ENCODE assay signal across 8 cellular contexts in genomic region chr14:95290769-95291440, GRCh38. TPM values are rescaled to one million over a fixed set of nuclear protein-coding genes. Genes with fewer than 3 reads are reported as not detected.
DNase-seq lines count a peak whose midpoint lies in the region; ATAC-seq, FAIRE-seq and TF ChIP-seq lines count a peak whose summit lies in the region.

No MANE protein-coding gene starts in this region.

- no peak for FAIRE-seq in frontal cortex (lab: Jason Lieb, UNC)

- H3K27ac ChIP-seq in breast epithelium (peak overlapping the region; percentile 88 to 90), aorta (ENCODE audit: low read depth in 1 of 2, low read length in 2 of 2) (no peak overlapping the region)

- no peak overlapping the region for H3K4me3 Mint-ChIP-seq in activated naive CD8-positive, alpha-beta T cell treated with anti-CD3 and anti-CD28 coated beads, Interleukin-2, amount 50 U/mL, for 24 hours

- intact Hi-C loops in breast epithelium (cut with DNase I; ENCODE audit: low total_unique reads) (no loop called here), aorta (cut with DNase I) (no loop called here)

- TF ChIP-seq CTCF in breast epithelium (IDR thresholded peaks at IDR 0.05) = no peak

- ATAC-seq in activated naive CD8-positive, alpha-beta T cell treated with anti-CD3 and anti-CD28 coated beads, Interleukin-2, amount 50 U/mL, for 24 hours = no peak
- ATAC-seq in aorta (ENCODE audit: low FRiP score) = no peak

- no peaks in the 10 kb centered on the region for H3K36me3 Mint-ChIP-seq in activated naive CD8-positive, alpha-beta T cell treated with anti-CD3 and anti-CD28 coated beads, Interleukin-2, amount 50 U/mL, for 24 hours (ENCODE audit: low read depth)

- DNase-seq in DMS53 (lab: John Stamatoyannopoulos, UW) = peak; percentile 98
- DNase-seq in NCI-H1436 (lab: John Stamatoyannopoulos, UW) = peak; percentile 52
- DNase-seq in breast epithelium (ENCODE audit: low spot score in 2 of 2) = peak; percentile 85 to 93
- peak; percentile 76 for DNase-seq in mucosa of gallbladder (ENCODE audit: low spot score)
- DNase-seq in HuH-7 (ENCODE audit: low spot score) = no peak
- no peak for DNase-seq in activated naive CD8-positive, alpha-beta T cell treated with anti-CD3 and anti-CD28 coated beads, Interleukin-2, amount 50 U/mL, for 24 hours
- no peak for DNase-seq in frontal cortex (ENCODE audit: low spot score in 2 of 2)
- no peak for DNase-seq in aorta

- no peak for TF ChIP-seq POLR2A in breast epithelium (IDR thresholded peaks at IDR 0.05)

- no peak overlapping the region for H3K27ac Mint-ChIP-seq in activated naive CD8-positive, alpha-beta T cell treated with anti-CD3 and anti-CD28 coated beads, Interleukin-2, amount 50 U/mL, for 24 hours

- H3K4me3 ChIP-seq in breast epithelium (peak overlapping the region in 1 of 3 donors; percentile 15), aorta (ENCODE audit: low read length in 2 of 2) (no peak overlapping the region)

- 56 to 68% methylated on average over 20 of the region's 20 CpGs for WGBS in aorta, 2 donors

- H3K9me3 ChIP-seq in breast epithelium = no peaks in the 10 kb centered on the region
- H3K9me3 ChIP-seq in aorta (ENCODE audit: control insufficient read depth, low read length) = no peaks in the 10 kb centered on the region

- H3K36me3 ChIP-seq in breast epithelium (no peaks in the 10 kb centered on the region), aorta (ENCODE audit: control insufficient read depth in 1 of 2, insufficient read depth in 2 of 2, low read length in 1 of 2) (no peaks in the 10 kb centered on the region)

- no peaks in the 10 kb centered on the region for H3K27me3 ChIP-seq in breast epithelium
- no peaks in the 10 kb centered on the region for H3K27me3 ChIP-seq in aorta (ENCODE audit: control insufficient read depth in 1 of 2, insufficient read depth in 2 of 2, low read length in 1 of 2)

- H3K9me3 Mint-ChIP-seq in activated naive CD8-positive, alpha-beta T cell treated with anti-CD3 and anti-CD28 coated beads, Interleukin-2, amount 50 U/mL, for 24 hours = no peaks in the 10 kb centered on the region

- peaks cover 5 to 7% of the 10 kb centered on the region in 2 donors for H3K4me1 ChIP-seq in breast epithelium
- H3K4me1 ChIP-seq in aorta (ENCODE audit: control insufficient read depth in 1 of 2, insufficient read depth in 2 of 2, low read length in 2 of 2) = peaks cover 0 to 3% of the 10 kb centered on the region in 2 donors

- peaks cover 15% of the 10 kb centered on the region for H3K27me3 Mint-ChIP-seq in activated naive CD8-positive, alpha-beta T cell treated with anti-CD3 and anti-CD28 coated beads, Interleukin-2, amount 50 U/mL, for 24 hours

- H3K4me1 Mint-ChIP-seq in activated naive CD8-positive, alpha-beta T cell treated with anti-CD3 and anti-CD28 coated beads, Interleukin-2, amount 50 U/mL, for 24 hours = no peaks in the 10 kb centered on the region

RNA-seq across cellular contexts. Expression of gene CLMN, which starts 28.8 kb away (rescaled TPM):
- 10 to 100 TPM; 23.7 to 73.6 (median 48.5) TPM for total RNA-seq in breast epithelium
- 63.5 TPM for total RNA-seq in mucosa of gallbladder
- 0.82 TPM for total RNA-seq in frontal cortex
- total RNA-seq in aorta = 10 to 100 TPM; 15.8 to 18.3 TPM
- polyA plus RNA-seq in aorta = 1 to 10 TPM; 3.9 to 6.1 TPM

Comparison
In these comparisons a context has a peak if more than half of its experiments do, and no peak if none do; other contexts are left out.
1. DNase-seq: peak in DMS53 (single experiment), NCI-H1436 (single experiment), breast epithelium (2 of 2) and mucosa of gallbladder (single experiment); none in HuH-7 (single experiment), activated naive CD8-positive, alpha-beta T cell treated with anti-CD3 and anti-CD28 coated beads, Interleukin-2, amount 50 U/mL, for 24 hours (single experiment), frontal cortex (0 of 2) and aorta (0 of 2).
2. H3K27ac ChIP-seq: peak in breast epithelium (2 of 2); none in aorta (0 of 2).